In the genomic region with DNA sequence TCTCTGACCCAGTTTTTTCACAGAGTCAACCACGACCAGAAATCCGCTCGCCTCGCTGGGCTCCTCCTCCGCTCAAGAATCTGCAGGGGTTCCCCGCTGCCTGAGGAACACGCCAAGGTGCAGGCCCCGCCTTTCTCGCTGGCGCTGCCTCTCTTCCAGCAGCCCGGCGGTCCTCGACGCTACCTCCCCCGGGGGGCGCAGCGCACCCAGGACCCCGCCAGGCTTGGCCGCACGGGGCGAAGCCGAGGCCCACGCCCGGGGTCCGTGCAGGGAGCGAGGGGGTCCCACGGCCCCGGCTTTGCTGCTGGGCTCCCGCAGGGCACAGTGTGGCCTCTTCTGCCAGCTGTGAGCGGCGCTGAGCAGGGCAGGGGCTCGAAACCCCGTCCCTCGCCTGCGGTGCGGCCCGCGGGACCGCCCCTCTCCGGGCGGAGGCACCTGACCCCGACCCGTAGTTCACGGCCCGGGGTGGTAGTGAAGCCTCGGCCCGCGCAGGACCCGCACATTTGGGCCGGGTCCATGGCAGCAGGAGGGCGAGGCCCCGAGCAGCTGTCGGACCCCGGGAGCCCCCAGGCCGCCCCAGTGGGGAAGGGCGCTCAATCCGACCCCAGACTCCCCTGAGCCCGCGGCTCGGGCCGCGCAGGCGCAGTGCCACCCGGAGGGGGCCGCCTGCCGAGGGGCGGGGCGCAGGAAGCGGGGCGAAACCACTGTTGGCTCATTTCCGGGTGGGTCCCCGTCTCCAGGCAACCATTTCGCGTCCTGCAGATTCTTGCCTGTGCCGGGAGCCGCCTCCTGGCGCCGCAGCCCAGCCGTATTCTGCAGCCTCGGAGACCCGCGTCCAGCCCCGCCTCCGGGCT, we compare ENCODE assay signal across 1 cellular context.
TF ChIP-seq lines count a peak whose summit lies in the region.

No MANE protein-coding gene starts in this region.

TF ChIP-seq in HepG2, 621 proteins besides CTCF, POLR2A, EP300 and RAD21 (continued from another document and continues in another):
- TF ChIP-seq, protein P1, sequence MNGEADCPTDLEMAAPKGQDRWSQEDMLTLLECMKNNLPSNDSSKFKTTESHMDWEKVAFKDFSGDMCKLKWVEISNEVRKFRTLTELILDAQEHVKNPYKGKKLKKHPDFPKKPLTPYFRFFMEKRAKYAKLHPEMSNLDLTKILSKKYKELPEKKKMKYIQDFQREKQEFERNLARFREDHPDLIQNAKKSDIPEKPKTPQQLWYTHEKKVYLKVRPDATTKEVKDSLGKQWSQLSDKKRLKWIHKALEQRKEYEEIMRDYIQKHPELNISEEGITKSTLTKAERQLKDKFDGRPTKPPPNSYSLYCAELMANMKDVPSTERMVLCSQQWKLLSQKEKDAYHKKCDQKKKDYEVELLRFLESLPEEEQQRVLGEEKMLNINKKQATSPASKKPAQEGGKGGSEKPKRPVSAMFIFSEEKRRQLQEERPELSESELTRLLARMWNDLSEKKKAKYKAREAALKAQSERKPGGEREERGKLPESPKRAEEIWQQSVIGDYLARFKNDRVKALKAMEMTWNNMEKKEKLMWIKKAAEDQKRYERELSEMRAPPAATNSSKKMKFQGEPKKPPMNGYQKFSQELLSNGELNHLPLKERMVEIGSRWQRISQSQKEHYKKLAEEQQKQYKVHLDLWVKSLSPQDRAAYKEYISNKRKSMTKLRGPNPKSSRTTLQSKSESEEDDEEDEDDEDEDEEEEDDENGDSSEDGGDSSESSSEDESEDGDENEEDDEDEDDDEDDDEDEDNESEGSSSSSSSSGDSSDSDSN (CRISPR knock-in tag; IDR thresholded peaks at IDR 0.05): peak; percentile 75; the same call in 1 of the 2 replicates
- TF ChIP-seq NCOA5 (CRISPR knock-in tag; IDR thresholded peaks at IDR 0.05): no peak
- TF ChIP-seq NFKBIZ (CRISPR knock-in tag; IDR thresholded peaks at IDR 0.05): no peak; the same call in 1 of the 2 replicates
- no peak for TF ChIP-seq ZFP90 (CRISPR knock-in tag; IDR thresholded peaks at IDR 0.05; ENCODE audit: borderline replicate concordance)
- no peak; the same call in 1 of the 2 replicates for TF ChIP-seq ZNF768 (CRISPR knock-in tag; IDR thresholded peaks at IDR 0.05)
- TF ChIP-seq MAFG (CRISPR knock-in tag; IDR thresholded peaks at IDR 0.05): no peak
- TF ChIP-seq, protein P2, sequence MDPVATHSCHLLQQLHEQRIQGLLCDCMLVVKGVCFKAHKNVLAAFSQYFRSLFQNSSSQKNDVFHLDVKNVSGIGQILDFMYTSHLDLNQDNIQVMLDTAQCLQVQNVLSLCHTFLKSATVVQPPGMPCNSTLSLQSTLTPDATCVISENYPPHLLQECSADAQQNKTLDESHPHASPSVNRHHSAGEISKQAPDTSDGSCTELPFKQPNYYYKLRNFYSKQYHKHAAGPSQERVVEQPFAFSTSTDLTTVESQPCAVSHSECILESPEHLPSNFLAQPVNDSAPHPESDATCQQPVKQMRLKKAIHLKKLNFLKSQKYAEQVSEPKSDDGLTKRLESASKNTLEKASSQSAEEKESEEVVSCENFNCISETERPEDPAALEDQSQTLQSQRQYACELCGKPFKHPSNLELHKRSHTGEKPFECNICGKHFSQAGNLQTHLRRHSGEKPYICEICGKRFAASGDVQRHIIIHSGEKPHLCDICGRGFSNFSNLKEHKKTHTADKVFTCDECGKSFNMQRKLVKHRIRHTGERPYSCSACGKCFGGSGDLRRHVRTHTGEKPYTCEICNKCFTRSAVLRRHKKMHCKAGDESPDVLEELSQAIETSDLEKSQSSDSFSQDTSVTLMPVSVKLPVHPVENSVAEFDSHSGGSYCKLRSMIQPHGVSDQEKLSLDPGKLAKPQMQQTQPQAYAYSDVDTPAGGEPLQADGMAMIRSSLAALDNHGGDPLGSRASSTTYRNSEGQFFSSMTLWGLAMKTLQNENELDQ (CRISPR knock-in tag; IDR thresholded peaks at IDR 0.05; ENCODE audit: borderline replicate concordance): no peak
- TF ChIP-seq, protein P3, sequence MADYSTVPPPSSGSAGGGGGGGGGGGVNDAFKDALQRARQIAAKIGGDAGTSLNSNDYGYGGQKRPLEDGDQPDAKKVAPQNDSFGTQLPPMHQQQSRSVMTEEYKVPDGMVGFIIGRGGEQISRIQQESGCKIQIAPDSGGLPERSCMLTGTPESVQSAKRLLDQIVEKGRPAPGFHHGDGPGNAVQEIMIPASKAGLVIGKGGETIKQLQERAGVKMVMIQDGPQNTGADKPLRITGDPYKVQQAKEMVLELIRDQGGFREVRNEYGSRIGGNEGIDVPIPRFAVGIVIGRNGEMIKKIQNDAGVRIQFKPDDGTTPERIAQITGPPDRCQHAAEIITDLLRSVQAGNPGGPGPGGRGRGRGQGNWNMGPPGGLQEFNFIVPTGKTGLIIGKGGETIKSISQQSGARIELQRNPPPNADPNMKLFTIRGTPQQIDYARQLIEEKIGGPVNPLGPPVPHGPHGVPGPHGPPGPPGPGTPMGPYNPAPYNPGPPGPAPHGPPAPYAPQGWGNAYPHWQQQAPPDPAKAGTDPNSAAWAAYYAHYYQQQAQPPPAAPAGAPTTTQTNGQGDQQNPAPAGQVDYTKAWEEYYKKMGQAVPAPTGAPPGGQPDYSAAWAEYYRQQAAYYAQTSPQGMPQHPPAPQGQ (CRISPR knock-in tag; IDR thresholded peaks at IDR 0.05; ENCODE audit: borderline replicate concordance): no peak
- TF ChIP-seq MXI1 (IDR thresholded peaks at IDR 0.05; ENCODE audit: borderline replicate concordance, low read depth, low read length): peak; percentile 97
- TF ChIP-seq, protein P4, sequence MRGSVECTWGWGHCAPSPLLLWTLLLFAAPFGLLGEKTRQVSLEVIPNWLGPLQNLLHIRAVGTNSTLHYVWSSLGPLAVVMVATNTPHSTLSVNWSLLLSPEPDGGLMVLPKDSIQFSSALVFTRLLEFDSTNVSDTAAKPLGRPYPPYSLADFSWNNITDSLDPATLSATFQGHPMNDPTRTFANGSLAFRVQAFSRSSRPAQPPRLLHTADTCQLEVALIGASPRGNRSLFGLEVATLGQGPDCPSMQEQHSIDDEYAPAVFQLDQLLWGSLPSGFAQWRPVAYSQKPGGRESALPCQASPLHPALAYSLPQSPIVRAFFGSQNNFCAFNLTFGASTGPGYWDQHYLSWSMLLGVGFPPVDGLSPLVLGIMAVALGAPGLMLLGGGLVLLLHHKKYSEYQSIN (CRISPR knock-in tag; IDR thresholded peaks at IDR 0.05; ENCODE audit: borderline replicate concordance): no peak
- no peak for TF ChIP-seq FOXK2 (IDR thresholded peaks at IDR 0.05)
- peak; percentile 92 for TF ChIP-seq RFX1 (IDR thresholded peaks at IDR 0.05)
- TF ChIP-seq, protein P5, sequence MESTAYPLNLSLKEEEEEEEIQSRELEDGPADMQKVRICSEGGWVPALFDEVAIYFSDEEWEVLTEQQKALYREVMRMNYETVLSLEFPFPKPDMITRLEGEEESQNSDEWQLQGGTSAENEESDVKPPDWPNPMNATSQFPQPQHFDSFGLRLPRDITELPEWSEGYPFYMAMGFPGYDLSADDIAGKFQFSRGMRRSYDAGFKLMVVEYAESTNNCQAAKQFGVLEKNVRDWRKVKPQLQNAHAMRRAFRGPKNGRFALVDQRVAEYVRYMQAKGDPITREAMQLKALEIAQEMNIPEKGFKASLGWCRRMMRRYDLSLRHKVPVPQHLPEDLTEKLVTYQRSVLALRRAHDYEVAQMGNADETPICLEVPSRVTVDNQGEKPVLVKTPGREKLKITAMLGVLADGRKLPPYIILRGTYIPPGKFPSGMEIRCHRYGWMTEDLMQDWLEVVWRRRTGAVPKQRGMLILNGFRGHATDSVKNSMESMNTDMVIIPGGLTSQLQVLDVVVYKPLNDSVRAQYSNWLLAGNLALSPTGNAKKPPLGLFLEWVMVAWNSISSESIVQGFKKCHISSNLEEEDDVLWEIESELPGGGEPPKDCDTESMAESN (CRISPR knock-in tag; conservative IDR thresholded peaks at IDR 0.05): no peak; the same call in 1 of the 2 replicates
- TF ChIP-seq ZNF34 (CRISPR knock-in tag; IDR thresholded peaks at IDR 0.05; ENCODE audit: borderline replicate concordance): no peak
- TF ChIP-seq TOE1 (CRISPR knock-in tag; IDR thresholded peaks at IDR 0.05): no peak
- TF ChIP-seq FOXC1 (CRISPR knock-in tag; IDR thresholded peaks at IDR 0.05; ENCODE audit: borderline replicate concordance): peak; percentile 52; the same call in 1 of the 2 replicates
- no peak for TF ChIP-seq ZNF12 (CRISPR knock-in tag; IDR thresholded peaks at IDR 0.05)
- TF ChIP-seq ZNF737 (CRISPR knock-in tag; IDR thresholded peaks at IDR 0.05; ENCODE audit: borderline replicate concordance): no peak
- no peak for TF ChIP-seq ZNF160 (CRISPR knock-in tag; IDR thresholded peaks at IDR 0.05)
- TF ChIP-seq HOXA5 (CRISPR knock-in tag; IDR thresholded peaks at IDR 0.05): no peak; the same call in 1 of the 2 replicates
- TF ChIP-seq, protein P6, sequence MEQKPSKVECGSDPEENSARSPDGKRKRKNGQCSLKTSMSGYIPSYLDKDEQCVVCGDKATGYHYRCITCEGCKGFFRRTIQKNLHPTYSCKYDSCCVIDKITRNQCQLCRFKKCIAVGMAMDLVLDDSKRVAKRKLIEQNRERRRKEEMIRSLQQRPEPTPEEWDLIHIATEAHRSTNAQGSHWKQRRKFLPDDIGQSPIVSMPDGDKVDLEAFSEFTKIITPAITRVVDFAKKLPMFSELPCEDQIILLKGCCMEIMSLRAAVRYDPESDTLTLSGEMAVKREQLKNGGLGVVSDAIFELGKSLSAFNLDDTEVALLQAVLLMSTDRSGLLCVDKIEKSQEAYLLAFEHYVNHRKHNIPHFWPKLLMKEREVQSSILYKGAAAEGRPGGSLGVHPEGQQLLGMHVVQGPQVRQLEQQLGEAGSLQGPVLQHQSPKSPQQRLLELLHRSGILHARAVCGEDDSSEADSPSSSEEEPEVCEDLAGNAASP (CRISPR knock-in tag; IDR thresholded peaks at IDR 0.05; ENCODE audit: borderline replicate concordance): no peak
- TF ChIP-seq SNAPC2 (CRISPR knock-in tag; IDR thresholded peaks at IDR 0.05): peak; percentile 53; the same call in 1 of the 2 replicates
- TF ChIP-seq MATR3 (CRISPR knock-in tag; IDR thresholded peaks at IDR 0.05): no peak
- TF ChIP-seq, protein P7, sequence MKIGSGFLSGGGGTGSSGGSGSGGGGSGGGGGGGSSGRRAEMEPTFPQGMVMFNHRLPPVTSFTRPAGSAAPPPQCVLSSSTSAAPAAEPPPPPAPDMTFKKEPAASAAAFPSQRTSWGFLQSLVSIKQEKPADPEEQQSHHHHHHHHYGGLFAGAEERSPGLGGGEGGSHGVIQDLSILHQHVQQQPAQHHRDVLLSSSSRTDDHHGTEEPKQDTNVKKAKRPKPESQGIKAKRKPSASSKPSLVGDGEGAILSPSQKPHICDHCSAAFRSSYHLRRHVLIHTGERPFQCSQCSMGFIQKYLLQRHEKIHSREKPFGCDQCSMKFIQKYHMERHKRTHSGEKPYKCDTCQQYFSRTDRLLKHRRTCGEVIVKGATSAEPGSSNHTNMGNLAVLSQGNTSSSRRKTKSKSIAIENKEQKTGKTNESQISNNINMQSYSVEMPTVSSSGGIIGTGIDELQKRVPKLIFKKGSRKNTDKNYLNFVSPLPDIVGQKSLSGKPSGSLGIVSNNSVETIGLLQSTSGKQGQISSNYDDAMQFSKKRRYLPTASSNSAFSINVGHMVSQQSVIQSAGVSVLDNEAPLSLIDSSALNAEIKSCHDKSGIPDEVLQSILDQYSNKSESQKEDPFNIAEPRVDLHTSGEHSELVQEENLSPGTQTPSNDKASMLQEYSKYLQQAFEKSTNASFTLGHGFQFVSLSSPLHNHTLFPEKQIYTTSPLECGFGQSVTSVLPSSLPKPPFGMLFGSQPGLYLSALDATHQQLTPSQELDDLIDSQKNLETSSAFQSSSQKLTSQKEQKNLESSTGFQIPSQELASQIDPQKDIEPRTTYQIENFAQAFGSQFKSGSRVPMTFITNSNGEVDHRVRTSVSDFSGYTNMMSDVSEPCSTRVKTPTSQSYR (CRISPR knock-in tag; IDR thresholded peaks at IDR 0.05; ENCODE audit: borderline replicate concordance): no peak
- no peak for TF ChIP-seq HNF4G (IDR thresholded peaks at IDR 0.05; ENCODE audit: borderline replicate concordance, low read depth, low read length)
- TF ChIP-seq HNF4G (CRISPR knock-in tag; IDR thresholded peaks at IDR 0.05; ENCODE audit: borderline replicate concordance, low read depth): no peak
- TF ChIP-seq ZBTB1 (CRISPR knock-in tag; IDR thresholded peaks at IDR 0.05; ENCODE audit: borderline replicate concordance): no peak
- TF ChIP-seq ZNF782 (CRISPR knock-in tag; IDR thresholded peaks at IDR 0.05; ENCODE audit: borderline replicate concordance): no peak
- peak; percentile 75 for TF ChIP-seq CEBPG (CRISPR knock-in tag; IDR thresholded peaks at IDR 0.05)
- TF ChIP-seq, protein P8, sequence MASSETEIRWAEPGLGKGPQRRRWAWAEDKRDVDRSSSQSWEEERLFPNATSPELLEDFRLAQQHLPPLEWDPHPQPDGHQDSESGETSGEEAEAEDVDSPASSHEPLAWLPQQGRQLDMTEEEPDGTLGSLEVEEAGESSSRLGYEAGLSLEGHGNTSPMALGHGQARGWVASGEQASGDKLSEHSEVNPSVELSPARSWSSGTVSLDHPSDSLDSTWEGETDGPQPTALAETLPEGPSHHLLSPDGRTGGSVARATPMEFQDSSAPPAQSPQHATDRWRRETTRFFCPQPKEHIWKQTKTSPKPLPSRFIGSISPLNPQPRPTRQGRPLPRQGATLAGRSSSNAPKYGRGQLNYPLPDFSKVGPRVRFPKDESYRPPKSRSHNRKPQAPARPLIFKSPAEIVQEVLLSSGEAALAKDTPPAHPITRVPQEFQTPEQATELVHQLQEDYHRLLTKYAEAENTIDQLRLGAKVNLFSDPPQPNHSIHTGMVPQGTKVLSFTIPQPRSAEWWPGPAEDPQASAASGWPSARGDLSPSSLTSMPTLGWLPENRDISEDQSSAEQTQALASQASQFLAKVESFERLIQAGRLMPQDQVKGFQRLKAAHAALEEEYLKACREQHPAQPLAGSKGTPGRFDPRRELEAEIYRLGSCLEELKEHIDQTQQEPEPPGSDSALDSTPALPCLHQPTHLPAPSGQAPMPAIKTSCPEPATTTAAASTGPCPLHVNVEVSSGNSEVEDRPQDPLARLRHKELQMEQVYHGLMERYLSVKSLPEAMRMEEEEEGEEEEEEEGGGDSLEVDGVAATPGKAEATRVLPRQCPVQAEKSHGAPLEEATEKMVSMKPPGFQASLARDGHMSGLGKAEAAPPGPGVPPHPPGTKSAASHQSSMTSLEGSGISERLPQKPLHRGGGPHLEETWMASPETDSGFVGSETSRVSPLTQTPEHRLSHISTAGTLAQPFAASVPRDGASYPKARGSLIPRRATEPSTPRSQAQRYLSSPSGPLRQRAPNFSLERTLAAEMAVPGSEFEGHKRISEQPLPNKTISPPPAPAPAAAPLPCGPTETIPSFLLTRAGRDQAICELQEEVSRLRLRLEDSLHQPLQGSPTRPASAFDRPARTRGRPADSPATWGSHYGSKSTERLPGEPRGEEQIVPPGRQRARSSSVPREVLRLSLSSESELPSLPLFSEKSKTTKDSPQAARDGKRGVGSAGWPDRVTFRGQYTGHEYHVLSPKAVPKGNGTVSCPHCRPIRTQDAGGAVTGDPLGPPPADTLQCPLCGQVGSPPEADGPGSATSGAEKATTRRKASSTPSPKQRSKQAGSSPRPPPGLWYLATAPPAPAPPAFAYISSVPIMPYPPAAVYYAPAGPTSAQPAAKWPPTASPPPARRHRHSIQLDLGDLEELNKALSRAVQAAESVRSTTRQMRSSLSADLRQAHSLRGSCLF (CRISPR knock-in tag; IDR thresholded peaks at IDR 0.05; ENCODE audit: borderline replicate concordance): no peak
- no peak for TF ChIP-seq TBP (CRISPR knock-in tag; IDR thresholded peaks at IDR 0.05)
- TF ChIP-seq, protein P9, sequence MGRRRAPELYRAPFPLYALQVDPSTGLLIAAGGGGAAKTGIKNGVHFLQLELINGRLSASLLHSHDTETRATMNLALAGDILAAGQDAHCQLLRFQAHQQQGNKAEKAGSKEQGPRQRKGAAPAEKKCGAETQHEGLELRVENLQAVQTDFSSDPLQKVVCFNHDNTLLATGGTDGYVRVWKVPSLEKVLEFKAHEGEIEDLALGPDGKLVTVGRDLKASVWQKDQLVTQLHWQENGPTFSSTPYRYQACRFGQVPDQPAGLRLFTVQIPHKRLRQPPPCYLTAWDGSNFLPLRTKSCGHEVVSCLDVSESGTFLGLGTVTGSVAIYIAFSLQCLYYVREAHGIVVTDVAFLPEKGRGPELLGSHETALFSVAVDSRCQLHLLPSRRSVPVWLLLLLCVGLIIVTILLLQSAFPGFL (CRISPR knock-in tag; IDR thresholded peaks at IDR 0.05): no peak
- TF ChIP-seq MIER2 (CRISPR knock-in tag; IDR thresholded peaks at IDR 0.05): no peak; the same call in 1 of the 2 replicates
